14 cellular contexts compared by ENCODE assay signal in genomic region chr17:55224746-55225145, GRCh38. TPM values are rescaled to one million over a fixed set of nuclear protein-coding genes. Genes with fewer than 3 reads are reported as not detected.
DNase-seq lines count a peak whose midpoint lies in the region; TF ChIP-seq lines count a peak whose summit lies in the region.
"Had no signal": no experiment of that assay in that cellular context is flagged by ENCODE, and none has a peak within 500 bp of the region (broad histone marks: within the 10 kb centered on the region; RNA-seq: fewer than 3 reads in every experiment).

No MANE protein-coding gene starts in this region.

- H3K9me3 ChIP-seq in PC-9 (ENCODE audit: insufficient read depth, low read depth) = no peaks in the 10 kb centered on the region

- H3K79me2 ChIP-seq in PC-9 (ENCODE audit: low read depth) = no peaks in the 10 kb centered on the region

- no peak overlapping the region for H3K27ac ChIP-seq in PC-9
- H3K27ac ChIP-seq: GM23248 had no signal

- in situ Hi-C loops in G401 (cut with HindIII; ENCODE audit: low sequenced_read_pairs) = no loop called here

- H3K4me3 ChIP-seq in PC-9 = no peak overlapping the region
- H3K4me3 ChIP-seq: GM23248 had no signal

- BruUV-seq in PC-9 (replicated peaks; lab: Mats Ljungman, UMichigan) = no TSS peak

- DNase-seq in G401 (ENCODE audit: low spot score) = peak; percentile 95
- DNase-seq in NCI-H69 (lab: John Stamatoyannopoulos, UW) = peak; percentile 58
- peak; percentile 83 for DNase-seq in cerebellum (ENCODE audit: low spot score)
- DNase-seq in PC-9 = no peak
- no peak for DNase-seq in UCSD-AML1 (lab: John Stamatoyannopoulos, UW; ENCODE audit: unreplicated experiment)
- no peak for DNase-seq in D341Med (ENCODE audit: low spot score)
- DNase-seq: Calu3; CD4-positive, alpha-beta memory T cell; COR-L47; DMS53; DMS79 treated with DMSO at 0.1 percent for 48 hours; GM23248; H9 had no signal

- no peak for TF ChIP-seq CTCF in PC-9 (conservative IDR thresholded peaks at IDR 0.05)

- H3K36me3 ChIP-seq in PC-9 (ENCODE audit: low read depth) = no peaks in the 10 kb centered on the region

- intact Hi-C loops in PC-9 (cut with micrococcal nuclease; ENCODE audit: unreplicated experiment) = no loop called here

- no peak overlapping the region for H3K4me2 ChIP-seq in PC-9

- no peaks in the 10 kb centered on the region for H3K4me1 ChIP-seq in PC-9 (replicated peaks; ENCODE audit: insufficient read depth)

- peaks cover 58% of the 10 kb centered on the region for H3K27me3 ChIP-seq in PC-9 (ENCODE audit: insufficient read depth, low read depth)

- no peak overlapping the region for H2AFZ ChIP-seq in PC-9
- H2AFZ ChIP-seq: GM23248 had no signal

- no peaks in the 10 kb centered on the region for H3K9me2 ChIP-seq in PC-9 (ENCODE audit: insufficient read depth)

- no peaks in the 10 kb centered on the region for H4K20me1 ChIP-seq in PC-9 (ENCODE audit: insufficient read depth)

- CTCF ChIA-PET in PC-9 (lab: Charles Lee) = no interaction called here

- H3F3A ChIP-seq in PC-9 (ENCODE audit: insufficient read depth, low read depth) = no peaks in the 10 kb centered on the region

- POLR2A ChIA-PET in PC-9 (lab: Charles Lee; ENCODE audit: unreplicated experiment) = no interaction called here

RNA-seq across cellular contexts. Expression of gene HLF, which starts 40.0 kb away (rescaled TPM):
- total RNA-seq in G401 (2014; rRNA removed; shearing (Covaris generic)) = 0.12 and 0.95 TPM in 2 replicates
- 13.5 TPM for total RNA-seq in cerebellum
- not detected in 2 replicates for total RNA-seq in PC-9 (2021)
- total RNA-seq: A172, GM23248 had no signal

Comparison
In these comparisons a context has a peak if more than half of its experiments do, and no peak if none do; other contexts are left out.
1. DNase-seq: peak in G401 (single experiment), NCI-H69 (single experiment) and cerebellum (single experiment); none in PC-9 (0 of 2), UCSD-AML1 (single experiment) and D341Med (single experiment).